In genomic region chr12:51953011-51953568, GRCh38 we compare ENCODE assay signal across 8 cellular contexts. TPM values are rescaled to one million over a fixed set of nuclear protein-coding genes. Genes with fewer than 3 reads are reported as not detected.
DNase-seq lines count a peak whose midpoint lies in the region; ATAC-seq and TF ChIP-seq lines count a peak whose summit lies in the region.

No MANE protein-coding gene starts in this region.

- DNase-seq in CD4-positive, alpha-beta T cell = no peak
- DNase-seq in NCI-H82 (lab: John Stamatoyannopoulos, UW) (peak; percentile 70), endodermal cell (peak; percentile 49), osteoblast (ENCODE audit: insufficient read length, low spot score, missing footprints) (no peak), HT-29 (ENCODE audit: low spot score) (no peak), posterior vena cava (ENCODE audit: low spot score) (no peak)

- peaks cover 56% of the 10 kb centered on the region for H3K79me2 ChIP-seq in osteoblast (ENCODE audit: insufficient read depth, low read length)

- no peaks in the 10 kb centered on the region for H3K27me3 Mint-ChIP-seq in CD4-positive, alpha-beta T cell
- H3K27me3 Mint-ChIP-seq in endodermal cell (ENCODE audit: insufficient read depth) = peaks cover 31% of the 10 kb centered on the region

- CTCF ChIA-PET in CD4-positive, alpha-beta T cell (lab: Charles Lee) = interaction anchor here (1.3 kb wide), 1 partner anchor 9 kb away, joined by 4 read pairs; no protein-coding TSS in a partner anchor

- peaks cover 5% of the 10 kb centered on the region for H3K36me3 Mint-ChIP-seq in CD4-positive, alpha-beta T cell (ENCODE audit: low read depth)
- H3K36me3 Mint-ChIP-seq in endodermal cell (ENCODE audit: low read depth) = peaks cover 17% of the 10 kb centered on the region

- H3K9ac ChIP-seq in endodermal cell (ENCODE audit: extremely low read depth, low read length, poor library complexity, severe bottlenecking) = peak overlapping the region; percentile 52

- H3K27ac Mint-ChIP-seq in CD4-positive, alpha-beta T cell = peak overlapping the region; percentile 66
- H3K27ac Mint-ChIP-seq in endodermal cell = peak overlapping the region; percentile 1

- TF ChIP-seq CTCF in CD4-positive, alpha-beta T cell (IDR thresholded peaks at IDR 0.05) = no peak
- TF ChIP-seq CTCF in endodermal cell (conservative IDR thresholded peaks at IDR 0.05) (no peak), osteoblast (IDR thresholded peaks at IDR 0.05; ENCODE audit: extremely low read depth, low read depth, low read length) (no peak)

- no peak overlapping the region for H2AFZ ChIP-seq in osteoblast (ENCODE audit: low read length)

- no peaks in the 10 kb centered on the region for H3K4me1 ChIP-seq in endodermal cell (ENCODE audit: control insufficient read depth, insufficient read depth, low read length)
- peaks cover 26% of the 10 kb centered on the region for H3K4me1 ChIP-seq in osteoblast (ENCODE audit: insufficient read depth, low read length)

- WGBS in endodermal cell (ENCODE audit: insufficient coverage in 1 of 2, insufficient read length in 1 of 2), 2 experiments = 72 to 77% methylated on average over 11 of the region's 11 CpGs

- no peak overlapping the region for H3K27ac ChIP-seq in CD4-positive, alpha-beta T cell (ENCODE audit: low read depth, low read length)
- H3K27ac ChIP-seq in endodermal cell (ENCODE audit: low read depth, low read length) (peak overlapping the region; percentile 19), osteoblast (ENCODE audit: low read depth, low read length) (no peak overlapping the region)

- H3K4me3 Mint-ChIP-seq in CD4-positive, alpha-beta T cell = peak overlapping the region; percentile 86
- H3K4me3 Mint-ChIP-seq in endodermal cell = peak overlapping the region; percentile 82

- no peak for ATAC-seq in CD4-positive, alpha-beta T cell (ENCODE audit: poor library complexity)
- ATAC-seq in HG03571 (IDR thresholded peaks at IDR 0.05; ENCODE audit: unreplicated experiment) (no peak), GM18520 (IDR thresholded peaks at IDR 0.05; ENCODE audit: unreplicated experiment) (no peak)

- H3K9me3 ChIP-seq in CD4-positive, alpha-beta T cell (ENCODE audit: control insufficient read depth, low read length) = no peaks in the 10 kb centered on the region
- H3K9me3 ChIP-seq in endodermal cell (ENCODE audit: control insufficient read depth, low read length) (peaks cover 5% of the 10 kb centered on the region), osteoblast (ENCODE audit: low read depth, low read length) (no peaks in the 10 kb centered on the region)

- POLR2A ChIA-PET in CD4-positive, alpha-beta T cell (lab: Charles Lee) = interaction anchor here (0.7 kb wide), 1 partner anchor 584 kb away, joined by 3 read pairs; no protein-coding TSS in a partner anchor

- H3K27me3 ChIP-seq in CD4-positive, alpha-beta T cell (ENCODE audit: control insufficient read depth, insufficient read depth, low read length) = no peaks in the 10 kb centered on the region
- H3K27me3 ChIP-seq in endodermal cell (ENCODE audit: control insufficient read depth, insufficient read depth, low read length, poor library complexity, severe bottlenecking) (peaks cover 30% of the 10 kb centered on the region), osteoblast (ENCODE audit: insufficient read depth, low read length) (peaks cover 10% of the 10 kb centered on the region)

- H3K9me3 Mint-ChIP-seq in CD4-positive, alpha-beta T cell = no peaks in the 10 kb centered on the region
- H3K9me3 Mint-ChIP-seq in endodermal cell = no peaks in the 10 kb centered on the region

- H3K4me3 ChIP-seq in endodermal cell (ENCODE audit: low read length) (peak overlapping the region; percentile 99), osteoblast (ENCODE audit: insufficient read depth, low read length) (peak overlapping the region; percentile 86)

- peak overlapping the region; percentile 94 for H3K4me2 ChIP-seq in osteoblast (ENCODE audit: insufficient read depth, low read length)

- H3K4me1 Mint-ChIP-seq in CD4-positive, alpha-beta T cell (ENCODE audit: low read depth) = peaks cover 58% of the 10 kb centered on the region
- peaks cover 23% of the 10 kb centered on the region for H3K4me1 Mint-ChIP-seq in endodermal cell

- peaks cover 11% of the 10 kb centered on the region for H3K36me3 ChIP-seq in endodermal cell (ENCODE audit: control insufficient read depth, insufficient read depth, low read length)
- no peaks in the 10 kb centered on the region for H3K36me3 ChIP-seq in osteoblast (ENCODE audit: insufficient read depth, low read length)

- intact Hi-C loops in CD4-positive, alpha-beta T cell (cut with DNase I, micrococcal nuclease) = loop anchor here in 1 of 2 experiments (2.0 to 5.0 kb wide), 4 partner anchors 24 to 1671 kb away; partner anchors contain the start of genes LIMA1 and SCN8A
- intact Hi-C loops in posterior vena cava (cut with DNase I) = no loop called here

- H4K20me1 ChIP-seq in osteoblast (ENCODE audit: insufficient read depth, low read length) = peaks cover 19% of the 10 kb centered on the region

RNA-seq across cellular contexts. Expression of gene ACVR1B, which starts 1.6 kb away (rescaled TPM):
- 10 to 100 TPM; 14.2 to 14.5 TPM for total RNA-seq in CD4-positive, alpha-beta T cell
- total RNA-seq in endodermal cell (10 to 100 TPM; 48.6 to 59.3 TPM), osteoblast (10.5 and 13.0 TPM in 2 replicates), posterior vena cava (10 to 100 TPM; 20.0 to 22.4 TPM)
- 33.5 TPM for polyA plus RNA-seq in endodermal cell (2013, experiment 1 of 2)
- polyA plus RNA-seq in endodermal cell (2013, experiment 2 of 2) = 28.8 TPM
- 10.6 and 14.2 TPM in 2 replicates for total RNA-seq in HT-29 (2014; rRNA removed; shearing (Covaris generic))

RNA-seq across cellular contexts. Expression of gene ACVRL1, which starts 45.8 kb away (rescaled TPM):
- not detected for total RNA-seq in CD4-positive, alpha-beta T cell
- total RNA-seq in endodermal cell (under 1 TPM; 0.42 to 0.64 TPM), osteoblast (9.8 and 11.5 TPM in 2 replicates), posterior vena cava (10 to 100 TPM; 74.4 to 95.7 TPM)
- polyA plus RNA-seq in endodermal cell (2013, experiment 1 of 2) = 1.00 TPM
- 1.4 TPM for polyA plus RNA-seq in endodermal cell (2013, experiment 2 of 2)
- not detected in 2 replicates for total RNA-seq in HT-29 (2014; rRNA removed; shearing (Covaris generic))

RNA-seq across cellular contexts. Expression of gene TAMALIN, which starts 53.7 kb away (rescaled TPM):
- total RNA-seq in CD4-positive, alpha-beta T cell = 100 to 1,000 TPM; 495 to 525 TPM
- total RNA-seq in endodermal cell (1 to 10 TPM; 4.4 to 9.1 TPM), osteoblast (4.7 and 6.5 TPM in 2 replicates), posterior vena cava (10 to 100 TPM; 38.0 to 50.6 TPM)
- polyA plus RNA-seq in endodermal cell (2013, experiment 1 of 2) = 16.3 TPM
- 13.2 TPM for polyA plus RNA-seq in endodermal cell (2013, experiment 2 of 2)
- 0.05 TPM in 1 of 2 replicates, not detected in the other for total RNA-seq in HT-29 (2014; rRNA removed; shearing (Covaris generic))

Comparison
In these comparisons a context has a peak if more than half of its experiments do, and no peak if none do; other contexts are left out.
1. DNase-seq: peak in NCI-H82 (single experiment) and endodermal cell (single experiment); none in CD4-positive, alpha-beta T cell (0 of 10), osteoblast (single experiment), HT-29 (single experiment) and posterior vena cava (single experiment).
2. RNA of gene TAMALIN, which starts 53.7 kb away (total RNA-seq): 495 to 525 TPM in CD4-positive, alpha-beta T cell; 38.0 to 50.6 TPM in posterior vena cava, 4.4 to 9.1 TPM in endodermal cell, 4.7 to 6.5 TPM in osteoblast and 0.05 TPM in HT-29; every median in the first group is over 4 times any median in the second.